ENCODE assay signal across 10 cellular contexts in the genomic region with DNA sequence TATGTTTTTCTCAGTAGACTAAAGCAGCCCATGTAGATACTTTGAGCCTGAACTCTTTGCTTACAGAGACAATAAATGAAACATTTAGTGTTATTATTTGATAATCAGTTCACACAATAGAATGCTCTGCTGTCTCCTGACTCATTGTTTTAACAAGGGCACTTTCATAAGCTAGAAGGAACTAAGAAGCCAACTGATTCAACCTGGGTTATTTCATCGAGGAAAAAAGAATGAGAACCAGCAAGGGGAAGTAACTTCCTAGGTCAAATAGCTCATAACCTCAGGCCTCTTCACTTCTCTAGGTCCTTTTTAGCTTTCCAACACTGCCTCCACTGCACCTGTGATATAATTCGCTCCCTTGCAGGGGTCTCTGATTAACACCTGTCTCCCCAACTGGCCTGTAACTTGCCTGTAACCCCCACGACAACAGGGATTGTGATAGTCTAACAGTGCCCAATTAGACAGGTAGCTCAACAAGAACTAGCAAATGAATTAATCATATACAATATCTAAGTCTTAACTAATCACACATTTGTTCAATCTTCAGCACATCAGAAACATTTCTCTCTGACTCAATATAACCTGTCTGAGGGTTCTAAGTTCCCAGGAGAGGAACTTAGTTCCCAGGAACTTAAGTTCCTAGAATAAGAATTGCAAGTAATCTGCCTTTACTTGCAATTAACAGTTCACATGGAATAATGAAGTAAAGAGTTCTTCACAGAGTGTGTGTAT. TPM values are rescaled to one million over a fixed set of nuclear protein-coding genes. Genes with fewer than 3 reads are reported as not detected.
DNase-seq lines count a peak whose midpoint lies in the region; ATAC-seq and TF ChIP-seq lines count a peak whose summit lies in the region.
"Had no signal": no experiment of that assay in that cellular context is flagged by ENCODE, and none has a peak within 500 bp of the region (broad histone marks: within the 10 kb centered on the region; RNA-seq: fewer than 3 reads in every experiment).

No MANE protein-coding gene starts in this region.

- H3K27me3 ChIP-seq in PC-3 (ENCODE audit: low read length) (no peaks in the 10 kb centered on the region), spleen (replicated peaks in 1 of 7) (no peaks in the 10 kb centered on the region), uterus (no peaks in the 10 kb centered on the region)

- peak overlapping the region; percentile 50; the same call in 1 of the 2 replicates for H3K27ac Mint-ChIP-seq in HFFc6

- H3K4me1 ChIP-seq in PC-3 (ENCODE audit: insufficient read depth, low read length) (peaks cover 30% of the 10 kb centered on the region), spleen (peaks cover 0 to 35% (median 12%) of the 10 kb centered on the region in 6 donors), uterus (no peaks in the 10 kb centered on the region)
- H3K4me1 ChIP-seq: psoas muscle had no signal

- no peaks in the 10 kb centered on the region for H3K27me3 Mint-ChIP-seq in HFFc6 (ENCODE audit: insufficient read depth)

- no peak for DNase-seq in HFFc6
- DNase-seq in PC-3 = peak; percentile 39
- DNase-seq in caudate nucleus (lab: John Stamatoyannopoulos, UW) = no peak
- peak; percentile 73 for DNase-seq in pons (ENCODE audit: low spot score)
- no peak for DNase-seq in spleen
- no peak for DNase-seq in T-helper 9 cell
- DNase-seq in uterus = no peak
- DNase-seq: psoas muscle had no signal

- POLR2A ChIA-PET in PC-3 (lab: Charles Lee; ENCODE audit: unreplicated experiment) = interaction anchor here (0.6 kb wide), 1 partner anchor 12 kb away, joined by 3 read pairs; no protein-coding TSS in a partner anchor

- H3K9me2 ChIP-seq in PC-3 (replicated peaks; ENCODE audit: low read length) = no peaks in the 10 kb centered on the region

- H3F3A ChIP-seq in PC-3 (ENCODE audit: low read length, unreplicated experiment) = no peaks in the 10 kb centered on the region

- intact Hi-C loops in PC-3 (cut with micrococcal nuclease) = loop anchor here (2.0 kb wide), 1 partner anchor 34 kb away; a partner anchor contains a TSS
- intact Hi-C loops in spleen (cut with DNase I; ENCODE audit: low total_unique reads) = loop anchor here (10.0 kb wide), 1 partner anchor 56 kb away; no protein-coding TSS in a partner anchor
- intact Hi-C loops in uterus (cut with DNase I; ENCODE audit: low total_unique reads) = no loop called here

- H4K20me1 ChIP-seq in PC-3 (ENCODE audit: low read length) = no peaks in the 10 kb centered on the region

- no peaks in the 10 kb centered on the region for H3K36me3 Mint-ChIP-seq in HFFc6 (ENCODE audit: low read depth)

- H3K27ac ChIP-seq in PC-3 (ENCODE audit: low read length) = peak overlapping the region; percentile 24; the same call in 1 of the 2 replicates
- peak overlapping the region; percentile 24 for H3K27ac ChIP-seq in caudate nucleus (ENCODE audit: low read depth, low read length)
- peak overlapping the region in 3 of 8 donors; percentile 13 to 55 (median 43) for H3K27ac ChIP-seq in spleen
- no peak overlapping the region for H3K27ac ChIP-seq in uterus
- H3K27ac ChIP-seq: psoas muscle, SK-N-MC had no signal

- TF ChIP-seq POLR2A in spleen (IDR thresholded peaks at IDR 0.05) (no peak), uterus (IDR thresholded peaks at IDR 0.05) (no peak)

- WGBS in spleen, 5 donors = 55 to 58% (median 57%) methylated on average over 3 of the region's 3 CpGs

- H3K9me3 ChIP-seq in PC-3 (ENCODE audit: low read length) (no peaks in the 10 kb centered on the region), spleen (no peaks in the 10 kb centered on the region), uterus (no peaks in the 10 kb centered on the region)
- H3K9me3 ChIP-seq: psoas muscle had no signal

- no peaks in the 10 kb centered on the region for H3K9me3 Mint-ChIP-seq in HFFc6

- H3K36me3 ChIP-seq in PC-3 (ENCODE audit: low read depth, low read length) = peaks cover 10% of the 10 kb centered on the region; the same call in 1 of the 2 replicates
- peaks cover 0 to 37% (median 17%) of the 10 kb centered on the region in 6 donors for H3K36me3 ChIP-seq in spleen
- H3K36me3 ChIP-seq in uterus = no peaks in the 10 kb centered on the region

- 0 out of 2 replicates have a peak overlapping the region, but pooled peaks have one; percentile 0 for H3K4me2 ChIP-seq in PC-3 (ENCODE audit: low read length)

- no peak overlapping the region for H3K4me3 ChIP-seq in PC-3 (ENCODE audit: low read length)
- H3K4me3 ChIP-seq in spleen = no peak overlapping the region
- no peak overlapping the region for H3K4me3 ChIP-seq in uterus
- H3K4me3 ChIP-seq: psoas muscle, SK-N-MC had no signal

- TF ChIP-seq CTCF in HFFc6 (IDR thresholded peaks at IDR 0.05) (no peak), PC-3 (conservative IDR thresholded peaks at IDR 0.05; ENCODE audit: low read depth, low read length) (no peak), spleen (IDR thresholded peaks at IDR 0.05 in 8 of 11, conservative IDR thresholded peaks at IDR 0.05 in 3 of 11) (no peak), uterus (IDR thresholded peaks at IDR 0.05) (no peak)

- CTCF ChIA-PET in PC-3 (lab: Charles Lee) = interaction anchor here (0.8 kb wide), 1 partner anchor 61 kb away, joined by 3 read pairs; no protein-coding TSS in a partner anchor

- no TSS peak for BruUV-seq in PC-3 (replicated peaks; lab: Mats Ljungman, UMichigan)

- ATAC-seq in PC-3 = peak; percentile 82
- no peak for ATAC-seq in GM19463 (IDR thresholded peaks at IDR 0.05; ENCODE audit: unreplicated experiment)
- ATAC-seq: psoas muscle had no signal

- no peak overlapping the region for H2AFZ ChIP-seq in PC-3 (ENCODE audit: low read length)

- H3K4me1 Mint-ChIP-seq in HFFc6 (ENCODE audit: low read depth) = peaks cover 9% of the 10 kb centered on the region

- 0 out of 2 replicates have a peak, but pooled peaks cover 18% of the 10 kb centered on the region for H3K79me2 ChIP-seq in PC-3 (ENCODE audit: low read length)

- no peak overlapping the region for H3K4me3 Mint-ChIP-seq in HFFc6

- no peak overlapping the region for H3K9ac ChIP-seq in PC-3 (ENCODE audit: low read length)

RNA-seq across cellular contexts. Expression of a gene that starts 34.8 kb away (rescaled TPM):
- 10 to 100 TPM; 12.0 to 18.5 (median 13.6) TPM for total RNA-seq in HFFc6 (2021; fragmentation: NEBNext Ultra II Directional; extraction: Animal tissue kit (Norgen Biotek cat#: 25700))
- 37.7 and 46.4 TPM in 2 replicates for total RNA-seq in PC-3 (2014; rRNA removed)
- total RNA-seq in spleen = 10 to 100 TPM; 28.1 to 39.7 (median 33.0) TPM
- polyA plus RNA-seq in spleen = 1 to 10 TPM; 5.7 to 9.2 (median 7.4) TPM
- 10 to 100 TPM; 11.5 to 38.5 (median 14.6) TPM for total RNA-seq in uterus

RNA-seq across cellular contexts. Expression of a gene that starts 48.4 kb away (rescaled TPM):
- 10 to 100 TPM; 22.6 to 34.4 (median 31.9) TPM for total RNA-seq in HFFc6 (2021; fragmentation: NEBNext Ultra II Directional; extraction: Animal tissue kit (Norgen Biotek cat#: 25700))
- total RNA-seq in PC-3 (2014; rRNA removed) = 43.2 and 53.6 TPM in 2 replicates
- 10 to 100 TPM; 30.9 to 63.1 (median 38.0) TPM for total RNA-seq in spleen
- polyA plus RNA-seq in spleen = 1 to 10 TPM; 4.5 to 9.1 (median 4.7) TPM
- total RNA-seq in uterus = 100 to 1,000 TPM in 1 of 4 donors, 10 to 100 TPM in 3; 11.5 to 108 (median 57.0) TPM

Comparison
In these comparisons a context has a peak if more than half of its experiments do, and no peak if none do; other contexts are left out.
1. DNase-seq: peak in PC-3 (single experiment) and pons (single experiment); none in HFFc6 (single experiment), caudate nucleus (0 of 61), spleen (single experiment), T-helper 9 cell (single experiment) and uterus (0 of 2).
2. H3K27ac ChIP-seq: peak in PC-3 (single experiment) and caudate nucleus (single experiment); none in uterus (0 of 2).